In the genomic region with DNA sequence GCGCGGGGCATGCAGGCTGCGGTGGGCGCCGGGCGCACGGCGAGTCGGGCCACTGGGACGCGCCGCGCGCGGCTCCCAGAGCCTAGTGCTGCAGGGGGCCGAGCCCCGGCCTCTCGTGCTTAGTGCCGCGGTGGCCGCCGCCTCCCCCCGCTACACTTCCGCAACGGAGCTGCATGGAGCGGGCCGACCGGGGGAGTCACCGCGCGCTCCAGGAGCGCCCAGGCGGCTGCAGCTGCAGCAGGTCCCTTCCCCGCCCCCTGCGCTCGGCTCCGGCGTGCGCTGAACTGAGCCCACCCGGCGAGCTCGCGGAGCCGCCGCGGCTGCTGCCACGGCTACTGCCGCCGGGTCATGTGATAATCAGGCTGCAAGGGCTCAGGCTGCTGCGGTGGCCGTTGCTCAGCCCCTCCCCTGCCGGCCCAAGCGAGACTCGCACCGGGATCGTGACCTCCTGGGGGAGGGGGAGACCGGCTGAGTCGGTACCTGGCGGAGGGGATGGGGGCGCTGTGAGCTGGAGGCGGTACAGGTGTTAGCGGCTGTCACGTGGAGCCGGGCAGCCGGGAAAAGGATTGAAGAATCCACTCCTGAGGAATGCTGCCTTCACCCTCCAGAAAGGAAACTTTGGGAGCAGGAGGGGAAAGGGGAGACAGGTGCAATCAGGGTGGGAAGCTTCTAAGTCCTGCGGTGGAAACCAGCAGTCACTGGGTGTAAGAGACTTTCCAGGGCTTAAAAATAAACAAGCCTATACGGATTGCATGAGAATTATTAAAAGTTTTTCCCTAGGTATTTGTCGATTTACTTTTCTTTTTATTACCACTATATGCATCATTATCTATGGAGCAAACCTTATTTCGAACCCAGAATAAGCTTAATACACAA, we compare ENCODE assay signal across 1 cellular context.
TF ChIP-seq lines count a peak whose summit lies in the region.

A gene with protein sequence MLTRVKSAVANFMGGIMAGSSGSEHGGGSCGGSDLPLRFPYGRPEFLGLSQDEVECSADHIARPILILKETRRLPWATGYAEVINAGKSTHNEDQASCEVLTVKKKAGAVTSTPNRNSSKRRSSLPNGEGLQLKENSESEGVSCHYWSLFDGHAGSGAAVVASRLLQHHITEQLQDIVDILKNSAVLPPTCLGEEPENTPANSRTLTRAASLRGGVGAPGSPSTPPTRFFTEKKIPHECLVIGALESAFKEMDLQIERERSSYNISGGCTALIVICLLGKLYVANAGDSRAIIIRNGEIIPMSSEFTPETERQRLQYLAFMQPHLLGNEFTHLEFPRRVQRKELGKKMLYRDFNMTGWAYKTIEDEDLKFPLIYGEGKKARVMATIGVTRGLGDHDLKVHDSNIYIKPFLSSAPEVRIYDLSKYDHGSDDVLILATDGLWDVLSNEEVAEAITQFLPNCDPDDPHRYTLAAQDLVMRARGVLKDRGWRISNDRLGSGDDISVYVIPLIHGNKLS (minus strand): TSS at position 352 of the 876 bp plus-strand sequence. CDS start 414 bp downstream, outside the sequence.

TF ChIP-seq in HEK293, 187 proteins besides CTCF, POLR2A, EP300 and RAD21 (continued from another document and continues in another):
- TF ChIP-seq ZNF585B (tag by site-specific recombination; IDR thresholded peaks at IDR 0.05) (no peak), ZNF138 (tag by site-specific recombination; IDR thresholded peaks at IDR 0.05; ENCODE audit: borderline replicate concordance) (no peak), ZNF777 (tag by site-specific recombination; IDR thresholded peaks at IDR 0.05; ENCODE audit: borderline replicate concordance) (no peak), KLF1 (tag by site-specific recombination; IDR thresholded peaks at IDR 0.05) (no peak), ZNF350 (tag by site-specific recombination; IDR thresholded peaks at IDR 0.05) (no peak), ZNF747 (tag by site-specific recombination; IDR thresholded peaks at IDR 0.05) (no peak), ZNF169 (tag by site-specific recombination; IDR thresholded peaks at IDR 0.05) (no peak), KLF16 (tag by site-specific recombination; IDR thresholded peaks at IDR 0.05) (peak; percentile 76), ZNF23 (tag by site-specific recombination; IDR thresholded peaks at IDR 0.05; ENCODE audit: borderline replicate concordance) (no peak), ZNF140 (tag by site-specific recombination; IDR thresholded peaks at IDR 0.05) (no peak), ZNF146 (tag by site-specific recombination; IDR thresholded peaks at IDR 0.05) (no peak), ZNF843 (tag by site-specific recombination; IDR thresholded peaks at IDR 0.05) (peak; percentile 63; the same call in 1 of the 2 replicates), ZNF202 (tag by site-specific recombination; IDR thresholded peaks at IDR 0.05; ENCODE audit: borderline replicate concordance) (no peak), ZNF660 (tag by site-specific recombination; IDR thresholded peaks at IDR 0.05) (peak; percentile 52), HOXD13 (CRISPR knock-in tag; IDR thresholded peaks at IDR 0.05; ENCODE audit: borderline replicate concordance) (no peak), ZNF341 (tag by site-specific recombination; IDR thresholded peaks at IDR 0.05; ENCODE audit: low read depth) (peak; percentile 91), MZF1 (tag by site-specific recombination; IDR thresholded peaks at IDR 0.05; ENCODE audit: borderline replicate concordance) (0 out of 2 replicates have a peak, but pooled peaks have one; percentile 16), ZNF677 (tag by site-specific recombination; IDR thresholded peaks at IDR 0.05) (no peak), ZNF175 (tag by site-specific recombination; IDR thresholded peaks at IDR 0.05) (no peak)
- TF ChIP-seq, protein P1, sequence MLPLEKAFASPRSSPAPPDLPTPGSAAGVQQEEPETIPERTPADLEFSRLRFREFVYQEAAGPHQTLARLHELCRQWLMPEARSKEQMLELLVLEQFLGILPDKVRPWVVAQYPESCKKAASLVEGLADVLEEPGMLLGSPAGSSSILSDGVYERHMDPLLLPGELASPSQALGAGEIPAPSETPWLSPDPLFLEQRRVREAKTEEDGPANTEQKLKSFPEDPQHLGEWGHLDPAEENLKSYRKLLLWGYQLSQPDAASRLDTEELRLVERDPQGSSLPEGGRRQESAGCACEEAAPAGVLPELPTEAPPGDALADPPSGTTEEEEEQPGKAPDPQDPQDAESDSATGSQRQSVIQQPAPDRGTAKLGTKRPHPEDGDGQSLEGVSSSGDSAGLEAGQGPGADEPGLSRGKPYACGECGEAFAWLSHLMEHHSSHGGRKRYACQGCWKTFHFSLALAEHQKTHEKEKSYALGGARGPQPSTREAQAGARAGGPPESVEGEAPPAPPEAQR (tag by site-specific recombination; IDR thresholded peaks at IDR 0.05): no peak
- TF ChIP-seq, protein P2, sequence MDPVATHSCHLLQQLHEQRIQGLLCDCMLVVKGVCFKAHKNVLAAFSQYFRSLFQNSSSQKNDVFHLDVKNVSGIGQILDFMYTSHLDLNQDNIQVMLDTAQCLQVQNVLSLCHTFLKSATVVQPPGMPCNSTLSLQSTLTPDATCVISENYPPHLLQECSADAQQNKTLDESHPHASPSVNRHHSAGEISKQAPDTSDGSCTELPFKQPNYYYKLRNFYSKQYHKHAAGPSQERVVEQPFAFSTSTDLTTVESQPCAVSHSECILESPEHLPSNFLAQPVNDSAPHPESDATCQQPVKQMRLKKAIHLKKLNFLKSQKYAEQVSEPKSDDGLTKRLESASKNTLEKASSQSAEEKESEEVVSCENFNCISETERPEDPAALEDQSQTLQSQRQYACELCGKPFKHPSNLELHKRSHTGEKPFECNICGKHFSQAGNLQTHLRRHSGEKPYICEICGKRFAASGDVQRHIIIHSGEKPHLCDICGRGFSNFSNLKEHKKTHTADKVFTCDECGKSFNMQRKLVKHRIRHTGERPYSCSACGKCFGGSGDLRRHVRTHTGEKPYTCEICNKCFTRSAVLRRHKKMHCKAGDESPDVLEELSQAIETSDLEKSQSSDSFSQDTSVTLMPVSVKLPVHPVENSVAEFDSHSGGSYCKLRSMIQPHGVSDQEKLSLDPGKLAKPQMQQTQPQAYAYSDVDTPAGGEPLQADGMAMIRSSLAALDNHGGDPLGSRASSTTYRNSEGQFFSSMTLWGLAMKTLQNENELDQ (tag by site-specific recombination; IDR thresholded peaks at IDR 0.05; ENCODE audit: low read depth): no peak
- TF ChIP-seq, protein P3, sequence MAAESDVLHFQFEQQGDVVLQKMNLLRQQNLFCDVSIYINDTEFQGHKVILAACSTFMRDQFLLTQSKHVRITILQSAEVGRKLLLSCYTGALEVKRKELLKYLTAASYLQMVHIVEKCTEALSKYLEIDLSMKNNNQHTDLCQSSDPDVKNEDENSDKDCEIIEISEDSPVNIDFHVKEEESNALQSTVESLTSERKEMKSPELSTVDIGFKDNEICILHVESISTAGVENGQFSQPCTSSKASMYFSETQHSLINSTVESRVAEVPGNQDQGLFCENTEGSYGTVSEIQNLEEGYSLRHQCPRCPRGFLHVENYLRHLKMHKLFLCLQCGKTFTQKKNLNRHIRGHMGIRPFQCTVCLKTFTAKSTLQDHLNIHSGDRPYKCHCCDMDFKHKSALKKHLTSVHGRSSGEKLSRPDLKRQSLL (tag by site-specific recombination; IDR thresholded peaks at IDR 0.05): peak; percentile 71
- TF ChIP-seq, protein P4, sequence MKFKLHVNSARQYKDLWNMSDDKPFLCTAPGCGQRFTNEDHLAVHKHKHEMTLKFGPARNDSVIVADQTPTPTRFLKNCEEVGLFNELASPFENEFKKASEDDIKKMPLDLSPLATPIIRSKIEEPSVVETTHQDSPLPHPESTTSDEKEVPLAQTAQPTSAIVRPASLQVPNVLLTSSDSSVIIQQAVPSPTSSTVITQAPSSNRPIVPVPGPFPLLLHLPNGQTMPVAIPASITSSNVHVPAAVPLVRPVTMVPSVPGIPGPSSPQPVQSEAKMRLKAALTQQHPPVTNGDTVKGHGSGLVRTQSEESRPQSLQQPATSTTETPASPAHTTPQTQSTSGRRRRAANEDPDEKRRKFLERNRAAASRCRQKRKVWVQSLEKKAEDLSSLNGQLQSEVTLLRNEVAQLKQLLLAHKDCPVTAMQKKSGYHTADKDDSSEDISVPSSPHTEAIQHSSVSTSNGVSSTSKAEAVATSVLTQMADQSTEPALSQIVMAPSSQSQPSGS (tag by site-specific recombination; IDR thresholded peaks at IDR 0.05; ENCODE audit: low read depth): no peak
- TF ChIP-seq, protein P5, sequence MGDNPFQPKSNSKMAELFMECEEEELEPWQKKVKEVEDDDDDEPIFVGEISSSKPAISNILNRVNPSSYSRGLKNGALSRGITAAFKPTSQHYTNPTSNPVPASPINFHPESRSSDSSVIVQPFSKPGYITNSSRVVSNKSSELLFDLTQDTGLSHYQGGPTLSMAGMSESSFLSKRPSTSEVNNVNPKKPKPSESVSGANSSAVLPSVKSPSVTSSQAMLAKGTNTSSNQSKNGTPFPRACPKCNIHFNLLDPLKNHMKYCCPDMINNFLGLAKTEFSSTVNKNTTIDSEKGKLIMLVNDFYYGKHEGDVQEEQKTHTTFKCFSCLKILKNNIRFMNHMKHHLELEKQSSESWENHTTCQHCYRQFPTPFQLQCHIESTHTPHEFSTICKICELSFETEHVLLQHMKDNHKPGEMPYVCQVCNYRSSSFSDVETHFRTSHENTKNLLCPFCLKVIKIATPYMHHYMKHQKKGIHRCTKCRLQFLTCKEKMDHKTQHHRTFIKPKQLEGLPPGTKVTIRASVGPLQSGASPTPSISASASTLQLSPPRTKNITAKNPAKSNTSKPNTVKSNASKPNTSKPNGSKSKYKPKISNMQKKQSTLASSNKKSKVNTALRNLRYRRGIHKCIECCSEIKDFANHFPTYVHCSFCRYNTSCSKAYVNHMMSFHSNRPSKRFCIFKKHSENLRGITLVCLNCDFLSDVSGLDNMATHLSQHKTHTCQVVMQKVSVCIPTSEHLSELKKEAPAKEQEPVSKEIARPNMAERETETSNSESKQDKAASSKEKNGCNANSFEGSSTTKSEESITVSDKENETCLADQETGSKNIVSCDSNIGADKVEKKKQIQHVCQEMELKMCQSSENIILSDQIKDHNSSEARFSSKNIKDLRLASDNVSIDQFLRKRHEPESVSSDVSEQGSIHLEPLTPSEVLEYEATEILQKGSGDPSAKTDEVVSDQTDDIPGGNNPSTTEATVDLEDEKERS (tag by site-specific recombination; IDR thresholded peaks at IDR 0.05): no peak
- TF ChIP-seq, protein P6, sequence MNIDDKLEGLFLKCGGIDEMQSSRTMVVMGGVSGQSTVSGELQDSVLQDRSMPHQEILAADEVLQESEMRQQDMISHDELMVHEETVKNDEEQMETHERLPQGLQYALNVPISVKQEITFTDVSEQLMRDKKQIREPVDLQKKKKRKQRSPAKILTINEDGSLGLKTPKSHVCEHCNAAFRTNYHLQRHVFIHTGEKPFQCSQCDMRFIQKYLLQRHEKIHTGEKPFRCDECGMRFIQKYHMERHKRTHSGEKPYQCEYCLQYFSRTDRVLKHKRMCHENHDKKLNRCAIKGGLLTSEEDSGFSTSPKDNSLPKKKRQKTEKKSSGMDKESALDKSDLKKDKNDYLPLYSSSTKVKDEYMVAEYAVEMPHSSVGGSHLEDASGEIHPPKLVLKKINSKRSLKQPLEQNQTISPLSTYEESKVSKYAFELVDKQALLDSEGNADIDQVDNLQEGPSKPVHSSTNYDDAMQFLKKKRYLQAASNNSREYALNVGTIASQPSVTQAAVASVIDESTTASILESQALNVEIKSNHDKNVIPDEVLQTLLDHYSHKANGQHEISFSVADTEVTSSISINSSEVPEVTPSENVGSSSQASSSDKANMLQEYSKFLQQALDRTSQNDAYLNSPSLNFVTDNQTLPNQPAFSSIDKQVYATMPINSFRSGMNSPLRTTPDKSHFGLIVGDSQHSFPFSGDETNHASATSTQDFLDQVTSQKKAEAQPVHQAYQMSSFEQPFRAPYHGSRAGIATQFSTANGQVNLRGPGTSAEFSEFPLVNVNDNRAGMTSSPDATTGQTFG (tag by site-specific recombination; IDR thresholded peaks at IDR 0.05; ENCODE audit: borderline replicate concordance): no peak
- TF ChIP-seq, protein P7, sequence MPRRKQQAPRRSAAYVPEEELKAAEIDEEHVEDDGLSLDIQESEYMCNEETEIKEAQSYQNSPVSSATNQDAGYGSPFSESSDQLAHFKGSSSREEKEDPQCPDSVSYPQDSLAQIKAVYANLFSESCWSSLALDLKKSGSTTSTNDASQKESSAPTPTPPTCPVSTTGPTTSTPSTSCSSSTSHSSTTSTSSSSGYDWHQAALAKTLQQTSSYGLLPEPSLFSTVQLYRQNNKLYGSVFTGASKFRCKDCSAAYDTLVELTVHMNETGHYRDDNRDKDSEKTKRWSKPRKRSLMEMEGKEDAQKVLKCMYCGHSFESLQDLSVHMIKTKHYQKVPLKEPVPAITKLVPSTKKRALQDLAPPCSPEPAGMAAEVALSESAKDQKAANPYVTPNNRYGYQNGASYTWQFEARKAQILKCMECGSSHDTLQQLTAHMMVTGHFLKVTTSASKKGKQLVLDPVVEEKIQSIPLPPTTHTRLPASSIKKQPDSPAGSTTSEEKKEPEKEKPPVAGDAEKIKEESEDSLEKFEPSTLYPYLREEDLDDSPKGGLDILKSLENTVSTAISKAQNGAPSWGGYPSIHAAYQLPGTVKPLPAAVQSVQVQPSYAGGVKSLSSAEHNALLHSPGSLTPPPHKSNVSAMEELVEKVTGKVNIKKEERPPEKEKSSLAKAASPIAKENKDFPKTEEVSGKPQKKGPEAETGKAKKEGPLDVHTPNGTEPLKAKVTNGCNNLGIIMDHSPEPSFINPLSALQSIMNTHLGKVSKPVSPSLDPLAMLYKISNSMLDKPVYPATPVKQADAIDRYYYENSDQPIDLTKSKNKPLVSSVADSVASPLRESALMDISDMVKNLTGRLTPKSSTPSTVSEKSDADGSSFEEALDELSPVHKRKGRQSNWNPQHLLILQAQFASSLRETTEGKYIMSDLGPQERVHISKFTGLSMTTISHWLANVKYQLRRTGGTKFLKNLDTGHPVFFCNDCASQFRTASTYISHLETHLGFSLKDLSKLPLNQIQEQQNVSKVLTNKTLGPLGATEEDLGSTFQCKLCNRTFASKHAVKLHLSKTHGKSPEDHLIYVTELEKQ (tag by site-specific recombination; IDR thresholded peaks at IDR 0.05; ENCODE audit: borderline replicate concordance): no peak
- TF ChIP-seq, protein P8, sequence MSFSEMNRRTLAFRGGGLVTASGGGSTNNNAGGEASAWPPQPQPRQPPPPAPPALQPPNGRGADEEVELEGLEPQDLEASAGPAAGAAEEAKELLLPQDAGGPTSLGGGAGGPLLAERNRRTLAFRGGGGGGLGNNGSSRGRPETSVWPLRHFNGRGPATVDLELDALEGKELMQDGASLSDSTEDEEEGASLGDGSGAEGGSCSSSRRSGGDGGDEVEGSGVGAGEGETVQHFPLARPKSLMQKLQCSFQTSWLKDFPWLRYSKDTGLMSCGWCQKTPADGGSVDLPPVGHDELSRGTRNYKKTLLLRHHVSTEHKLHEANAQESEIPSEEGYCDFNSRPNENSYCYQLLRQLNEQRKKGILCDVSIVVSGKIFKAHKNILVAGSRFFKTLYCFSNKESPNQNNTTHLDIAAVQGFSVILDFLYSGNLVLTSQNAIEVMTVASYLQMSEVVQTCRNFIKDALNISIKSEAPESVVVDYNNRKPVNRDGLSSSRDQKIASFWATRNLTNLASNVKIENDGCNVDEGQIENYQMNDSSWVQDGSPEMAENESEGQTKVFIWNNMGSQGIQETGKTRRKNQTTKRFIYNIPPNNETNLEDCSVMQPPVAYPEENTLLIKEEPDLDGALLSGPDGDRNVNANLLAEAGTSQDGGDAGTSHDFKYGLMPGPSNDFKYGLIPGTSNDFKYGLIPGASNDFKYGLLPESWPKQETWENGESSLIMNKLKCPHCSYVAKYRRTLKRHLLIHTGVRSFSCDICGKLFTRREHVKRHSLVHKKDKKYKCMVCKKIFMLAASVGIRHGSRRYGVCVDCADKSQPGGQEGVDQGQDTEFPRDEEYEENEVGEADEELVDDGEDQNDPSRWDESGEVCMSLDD (tag by site-specific recombination; IDR thresholded peaks at IDR 0.05): peak; percentile 61; the same call in 1 of the 2 replicates
